Comparison of ENCODE assay signal across 24 cellular contexts in the genomic region with DNA sequence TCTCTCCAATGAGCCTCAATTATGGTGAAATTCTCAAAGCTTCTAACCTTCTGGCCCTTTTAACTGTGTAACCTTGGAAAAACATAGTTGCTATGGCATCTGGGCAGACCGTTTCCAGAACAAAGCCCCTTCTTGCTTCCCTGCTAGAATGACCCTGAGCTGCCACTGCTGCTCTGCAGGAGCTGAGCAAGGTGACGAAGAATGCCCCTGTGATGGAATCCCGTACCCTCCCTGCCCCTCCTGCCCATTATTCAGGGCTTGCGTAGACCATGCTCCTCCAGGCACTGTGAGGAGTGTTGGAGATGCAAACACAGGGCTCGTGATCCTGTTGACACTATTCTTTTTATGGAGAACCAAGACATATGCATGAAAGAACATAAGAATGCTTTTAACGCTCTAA.
"Had no signal": no experiment of that assay in that cellular context is flagged by ENCODE, and none has a peak within 500 bp of the region (broad histone marks: within the 10 kb centered on the region; RNA-seq: fewer than 3 reads in every experiment).

No MANE protein-coding gene starts in this region.

- H3K4me1 Mint-ChIP-seq: naive B cell; stimulated activated naive CD8-positive, alpha-beta T cell treated with anti-CD3 and anti-CD28 coated beads, Interleukin-15, amount 100 ng/mL, for 72 hours had no signal

- H3K4me1 ChIP-seq: right lobe of liver, suprapubic skin, transverse colon, upper lobe of right lung, vagina had no signal

- H3K9me3 ChIP-seq: mucosa of descending colon, ovary, right lobe of liver, suprapubic skin, transverse colon, upper lobe of right lung, vagina had no signal

- DNase-seq: cortex of kidney; effector memory CD8-positive, alpha-beta T cell; hypothalamus; mesenchymal stem cell; mucosa of descending colon; naive B cell; occipital lobe; ovary; right lobe of liver; small intestine; stimulated activated CD4-positive, alpha-beta T cell treated with anti-CD3 and anti-CD28 coated beads, Interleukin-12 subunit alpha, Interleukin-12 subunit beta, amount 100 ng/mL, for 4 hours; stimulated activated CD4-positive, alpha-beta T cell treated with anti-CD3 and anti-CD28 coated beads, Interleukin-1b, Interleukin-23, amount 100 ng/mL, for 48 hours; stimulated activated CD4-positive, alpha-beta T cell treated with anti-CD3 and anti-CD28 coated beads, Interleukin-4, amount 100 ng/mL, for 1 hour; stimulated activated CD8-positive, alpha-beta memory T cell treated with anti-CD3 and anti-CD28 coated beads, Interleukin-4, amount 100 ng/mL, for 48 hours; stimulated activated naive CD4-positive, alpha-beta T cell; stimulated activated naive CD8-positive, alpha-beta T cell treated with anti-CD3 and anti-CD28 coated beads, Interleukin-15, amount 100 ng/mL, for 72 hours; transverse colon; upper lobe of right lung had no signal

- H3K27me3 Mint-ChIP-seq: effector memory CD8-positive, alpha-beta T cell; naive B cell; natural killer cell treated with Interleukin-12 subunit alpha and Interleukin-12 subunit beta and Interleukin-15 and Interleukin-18, amount 100 ng/mL, for 72 hours; stimulated activated naive CD8-positive, alpha-beta T cell treated with anti-CD3 and anti-CD28 coated beads, Interleukin-15, amount 100 ng/mL, for 72 hours had no signal

- H3K4me3 Mint-ChIP-seq: effector memory CD8-positive, alpha-beta T cell; mesothelial cell of epicardium; naive B cell; natural killer cell treated with Interleukin-12 subunit alpha and Interleukin-12 subunit beta and Interleukin-15 and Interleukin-18, amount 100 ng/mL, for 72 hours; stimulated activated naive CD8-positive, alpha-beta T cell treated with anti-CD3 and anti-CD28 coated beads, Interleukin-15, amount 100 ng/mL, for 72 hours had no signal

- H3K27ac Mint-ChIP-seq: effector memory CD8-positive, alpha-beta T cell; mesothelial cell of epicardium; natural killer cell treated with Interleukin-12 subunit alpha and Interleukin-12 subunit beta and Interleukin-15 and Interleukin-18, amount 100 ng/mL, for 72 hours; stimulated activated naive CD8-positive, alpha-beta T cell treated with anti-CD3 and anti-CD28 coated beads, Interleukin-15, amount 100 ng/mL, for 72 hours had no signal

- FAIRE-seq: frontal cortex, keratinocyte, small intestine had no signal

- H3K27me3 ChIP-seq: ovary, right lobe of liver, suprapubic skin, transverse colon, upper lobe of right lung, vagina had no signal

- H3K9me3 Mint-ChIP-seq: mesothelial cell of epicardium had no signal

- H3K36me3 Mint-ChIP-seq: naive B cell; natural killer cell treated with Interleukin-12 subunit alpha and Interleukin-12 subunit beta and Interleukin-15 and Interleukin-18, amount 100 ng/mL, for 72 hours had no signal

- H3K4me3 ChIP-seq: mucosa of descending colon, ovary, right lobe of liver, suprapubic skin, transverse colon, upper lobe of right lung, vagina had no signal

- H3K27ac ChIP-seq: ovary, right lobe of liver, suprapubic skin, transverse colon, upper lobe of right lung, vagina had no signal

- H3K36me3 ChIP-seq: ovary, suprapubic skin, transverse colon, upper lobe of right lung, vagina had no signal
